ENCODE assay signal across 38 cellular contexts in genomic region chrX:133089411-133089810, GRCh38. TPM values are rescaled to one million over a fixed set of nuclear protein-coding genes. Genes with fewer than 3 reads are reported as not detected.
"Had no signal": no experiment of that assay in that cellular context is flagged by ENCODE, and none has a peak within 500 bp of the region (broad histone marks: within the 10 kb centered on the region; RNA-seq: fewer than 3 reads in every experiment).

No MANE protein-coding gene starts in this region.

- H3K4me1 ChIP-seq: breast epithelium, esophagus squamous epithelium, heart left ventricle had no signal

- FAIRE-seq: frontal cortex had no signal

- H3K27ac ChIP-seq: breast epithelium, cardiac muscle cell, esophagus squamous epithelium, heart left ventricle had no signal

- H3K27me3 ChIP-seq: cardiac muscle cell, esophagus squamous epithelium had no signal

- H3K36me3 Mint-ChIP-seq: activated CD4-positive, alpha-beta memory T cell treated with anti-CD3 and anti-CD28 coated beads for 36 hours; activated CD8-positive, alpha-beta memory T cell treated with anti-CD3 and anti-CD28 coated beads, Interleukin-2, amount 10 ng/mL, durations not matched to agents 7 days and 5 days; activated naive CD8-positive, alpha-beta T cell; brain had no signal

- H3K4me3 ChIP-seq: breast epithelium, cardiac muscle cell, esophagus squamous epithelium, heart left ventricle had no signal

- H3K36me3 ChIP-seq: breast epithelium, cardiac muscle cell, esophagus squamous epithelium, heart left ventricle had no signal

- H3K4me1 Mint-ChIP-seq: activated CD4-positive, alpha-beta T cell treated with anti-CD3 and anti-CD28 coated beads for 36 hours; activated CD4-positive, alpha-beta T cell treated with anti-CD3 and anti-CD28 coated beads, Interleukin-2, amount 10 ng/mL, durations not matched to agents 24 days and 14 days; activated CD8-positive, alpha-beta memory T cell treated with anti-CD3 and anti-CD28 coated beads, Interleukin-2, amount 10 ng/mL, durations not matched to agents 7 days and 5 days; brain; T-helper 17 cell had no signal

- H3K27me3 Mint-ChIP-seq: activated CD4-positive, alpha-beta memory T cell treated with anti-CD3 and anti-CD28 coated beads for 36 hours; activated CD4-positive, alpha-beta T cell treated with anti-CD3 and anti-CD28 coated beads for 36 hours; activated CD4-positive, alpha-beta T cell treated with anti-CD3 and anti-CD28 coated beads, Interleukin-2, amount 10 ng/mL, durations not matched to agents 24 days and 14 days; activated CD8-positive, alpha-beta memory T cell treated with anti-CD3 and anti-CD28 coated beads, Interleukin-2, amount 10 ng/mL, durations not matched to agents 7 days and 5 days; activated naive CD8-positive, alpha-beta T cell; brain; effector memory CD8-positive, alpha-beta T cell; T-helper 17 cell had no signal

- H3K9me3 Mint-ChIP-seq: activated CD4-positive, alpha-beta memory T cell treated with anti-CD3 and anti-CD28 coated beads for 36 hours; activated CD4-positive, alpha-beta T cell treated with anti-CD3 and anti-CD28 coated beads, Interleukin-2, amount 10 ng/mL, durations not matched to agents 24 days and 14 days; activated T-helper 1 cell treated with anti-CD3 and anti-CD28 coated beads, Interleukin-12 subunit alpha, Interleukin-12 subunit beta, Interleukin-2, Interleukin-4 antibody, amounts not matched to agents 30 ng/mL and 10 ng/mL and 1 ng/mL, durations not matched to agents 14 hours and 24 hours and 36 hours; brain; effector memory CD8-positive, alpha-beta T cell; T-helper 2 cell treated with Interferon-gamma antibody and Interleukin-4, amounts not matched to agents 5 μg/mL and 100 μg/mL, for 36 hours had no signal

- H3K4me3 Mint-ChIP-seq: activated CD4-positive, alpha-beta memory T cell treated with anti-CD3 and anti-CD28 coated beads for 36 hours; activated CD4-positive, alpha-beta T cell treated with anti-CD3 and anti-CD28 coated beads for 36 hours; activated CD4-positive, alpha-beta T cell treated with anti-CD3 and anti-CD28 coated beads, Interleukin-2, amount 10 ng/mL, durations not matched to agents 24 days and 14 days; activated CD8-positive, alpha-beta memory T cell treated with anti-CD3 and anti-CD28 coated beads, Interleukin-2, amount 10 ng/mL, durations not matched to agents 7 days and 5 days; activated CD8-positive, alpha-beta T cell treated with anti-CD3 and anti-CD28 coated beads, Interleukin-2, amount 10 ng/mL, durations not matched to agents 7 days and 5 days; activated naive CD8-positive, alpha-beta T cell; activated T-helper 1 cell treated with anti-CD3 and anti-CD28 coated beads, Interleukin-12 subunit alpha, Interleukin-12 subunit beta, Interleukin-2, Interleukin-4 antibody, amounts not matched to agents 30 ng/mL and 10 ng/mL and 1 ng/mL, durations not matched to agents 14 hours and 24 hours and 36 hours; brain; effector memory CD8-positive, alpha-beta T cell; T-helper 17 cell; T-helper 2 cell treated with Interferon-gamma antibody and Interleukin-4, amounts not matched to agents 5 μg/mL and 100 μg/mL, for 36 hours had no signal

- DNase-seq: activated CD4-positive, alpha-beta memory T cell treated with anti-CD3 and anti-CD28 coated beads for 36 hours; activated CD4-positive, alpha-beta T cell treated with anti-CD3 and anti-CD28 coated beads for 36 hours; activated CD4-positive, alpha-beta T cell treated with anti-CD3 and anti-CD28 coated beads, Interleukin-2, amount 10 ng/mL, durations not matched to agents 24 days and 14 days; activated CD4-positive, CD25-positive, alpha-beta regulatory T cell; activated CD4-positive, CD25-positive, alpha-beta regulatory T cell treated with anti-CD3 and anti-CD28 coated beads, Interleukin-2, amount 50 U/mL, for 72 hours; activated CD8-positive, alpha-beta memory T cell treated with anti-CD3 and anti-CD28 coated beads, Interleukin-2, amount 10 ng/mL, durations not matched to agents 7 days and 5 days; activated CD8-positive, alpha-beta memory T cell treated with anti-CD3 and anti-CD28 coated beads, Interleukin-2, amount 50 U/mL, for 4 hours; activated CD8-positive, alpha-beta T cell treated with anti-CD3 and anti-CD28 coated beads, Interleukin-2, amount 10 ng/mL, durations not matched to agents 7 days and 5 days; activated gamma-delta T cell treated with Interleukin-2 at 50 U/mL for 16 hours; activated naive CD4-positive, alpha-beta T cell treated with anti-CD3 and anti-CD28 coated beads, Interleukin-2, amount 50 U/mL, for 16 hours; activated naive CD4-positive, alpha-beta T cell treated with Interleukin-2 at 50 U/mL for 16 hours; activated T-cell treated with anti-CD3 and anti-CD28 coated beads, Interleukin-2, amount 50 U/mL, for 1 hour; activated T-cell treated with anti-CD3 and anti-CD28 coated beads, Interleukin-2, amount 50 U/mL, for 48 hours; amygdala; aorta; central memory CD4-positive, alpha-beta T cell; cortex of kidney; dermis blood vessel endothelial cell; effector CD4-positive, alpha-beta T cell; effector memory CD8-positive, alpha-beta T cell; esophagus squamous epithelium; glutamatergic neuron; heart left ventricle; T-helper 1 cell; T-helper 17 cell; T1000 had no signal

- H3K9me3 ChIP-seq: breast epithelium, esophagus squamous epithelium, heart left ventricle had no signal

- H3K27ac Mint-ChIP-seq: activated CD4-positive, alpha-beta memory T cell treated with anti-CD3 and anti-CD28 coated beads for 36 hours; activated CD4-positive, alpha-beta T cell treated with anti-CD3 and anti-CD28 coated beads for 36 hours; activated CD4-positive, alpha-beta T cell treated with anti-CD3 and anti-CD28 coated beads, Interleukin-2, amount 10 ng/mL, durations not matched to agents 24 days and 14 days; activated CD8-positive, alpha-beta memory T cell treated with anti-CD3 and anti-CD28 coated beads, Interleukin-2, amount 10 ng/mL, durations not matched to agents 7 days and 5 days; activated CD8-positive, alpha-beta T cell treated with anti-CD3 and anti-CD28 coated beads, Interleukin-2, amount 10 ng/mL, durations not matched to agents 7 days and 5 days; activated naive CD8-positive, alpha-beta T cell; activated T-helper 1 cell treated with anti-CD3 and anti-CD28 coated beads, Interleukin-12 subunit alpha, Interleukin-12 subunit beta, Interleukin-2, Interleukin-4 antibody, amounts not matched to agents 30 ng/mL and 10 ng/mL and 1 ng/mL, durations not matched to agents 14 hours and 24 hours and 36 hours; brain; effector memory CD8-positive, alpha-beta T cell; T-helper 17 cell; T-helper 2 cell treated with Interferon-gamma antibody and Interleukin-4, amounts not matched to agents 5 μg/mL and 100 μg/mL, for 36 hours had no signal

RNA-seq across cellular contexts. Expression of gene USP26, which starts 7.5 kb away (rescaled TPM):
- total RNA-seq: activated CD4-positive, alpha-beta memory T cell treated with anti-CD3 and anti-CD28 coated beads for 36 hours; activated CD4-positive, alpha-beta T cell treated with anti-CD3 and anti-CD28 coated beads for 36 hours; activated CD4-positive, alpha-beta T cell treated with anti-CD3 and anti-CD28 coated beads, Interleukin-2, amount 10 ng/mL, durations not matched to agents 24 days and 14 days; activated CD8-positive, alpha-beta memory T cell treated with anti-CD3 and anti-CD28 coated beads for 36 hours; activated CD8-positive, alpha-beta memory T cell treated with anti-CD3 and anti-CD28 coated beads, Interleukin-2, amount 10 ng/mL, durations not matched to agents 7 days and 5 days; activated CD8-positive, alpha-beta T cell treated with anti-CD3 and anti-CD28 coated beads, Interleukin-2, amount 10 ng/mL, durations not matched to agents 7 days and 5 days; activated T-helper 1 cell treated with anti-CD3 and anti-CD28 coated beads, Interleukin-12 subunit alpha, Interleukin-12 subunit beta, Interleukin-2, Interleukin-4 antibody, amounts not matched to agents 30 ng/mL and 10 ng/mL and 1 ng/mL, durations not matched to agents 14 hours and 24 hours and 36 hours; aorta; breast epithelium; cardiac muscle cell; dermis blood vessel endothelial cell; esophagus squamous epithelium; fibroblast of lung; fibroblast of villous mesenchyme; frontal cortex; heart left ventricle; T-helper 17 cell had no signal
- polyA plus RNA-seq: adipose tissue, aorta, cardiac muscle cell, esophagus, fibroblast of lung, heart left ventricle had no signal
